Comparison of ENCODE assay signal across 1 cellular context in the genomic region with DNA sequence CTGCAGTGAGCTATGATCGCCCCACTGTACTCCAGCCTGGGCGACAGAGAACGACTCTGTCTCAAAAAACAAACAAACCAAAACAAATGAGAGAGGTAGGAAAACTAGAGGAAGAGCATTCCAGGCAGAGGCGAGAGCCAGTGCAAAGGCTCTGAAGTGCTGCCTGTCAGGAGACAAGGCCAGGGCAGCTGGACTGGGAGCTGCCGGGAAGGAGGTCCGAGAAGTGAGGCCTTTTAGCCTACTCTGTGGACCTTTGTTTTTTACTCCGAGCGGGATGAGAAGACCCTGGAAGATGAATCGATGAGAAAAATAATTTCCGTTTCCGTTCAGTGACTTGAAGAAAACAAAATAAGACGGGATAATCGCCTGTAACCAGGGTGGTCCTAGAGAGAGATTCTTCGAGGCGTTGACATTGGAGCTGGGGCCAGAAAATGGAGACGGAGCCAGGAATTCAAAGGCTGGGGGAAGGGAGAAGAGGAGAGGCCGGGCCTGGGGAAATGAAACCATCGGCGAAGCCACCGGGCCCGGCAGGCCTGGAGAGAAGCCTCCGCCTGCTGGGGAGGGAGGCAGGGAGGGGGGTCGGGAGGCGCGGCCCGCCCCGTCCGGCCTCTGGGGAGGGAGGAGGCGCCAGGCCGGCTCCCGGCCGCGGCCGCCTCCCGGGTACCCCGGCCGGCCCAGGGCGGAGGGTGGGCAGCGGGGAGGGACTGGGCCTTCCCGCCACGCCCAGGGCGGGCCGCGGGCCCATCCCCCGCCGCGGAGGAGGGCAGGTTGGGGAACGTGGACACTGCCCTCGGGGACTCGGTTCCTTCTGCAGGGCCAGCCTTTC.
TF ChIP-seq lines count a peak whose summit lies in the region.

No MANE protein-coding gene starts in this region.

TF ChIP-seq in HepG2, 621 proteins besides CTCF, POLR2A, EP300 and RAD21 (continued from another document and continues in another):
- TF ChIP-seq MLXIP (CRISPR knock-in tag; IDR thresholded peaks at IDR 0.05; ENCODE audit: borderline replicate concordance) (no peak), KDM4B (CRISPR knock-in tag; IDR thresholded peaks at IDR 0.05) (no peak), ZBTB46 (CRISPR knock-in tag; IDR thresholded peaks at IDR 0.05; ENCODE audit: borderline replicate concordance) (no peak), SP4 (CRISPR knock-in tag; IDR thresholded peaks at IDR 0.05) (peak; percentile 54; the same call in 1 of the 2 replicates), ZKSCAN8 (CRISPR knock-in tag; IDR thresholded peaks at IDR 0.05; ENCODE audit: borderline replicate concordance) (no peak), ETV5 (CRISPR knock-in tag; IDR thresholded peaks at IDR 0.05; ENCODE audit: borderline replicate concordance) (no peak), ASH2L (IDR thresholded peaks at IDR 0.05; ENCODE audit: insufficient read length, low read depth, low read length) (peak; percentile 45), HNF1A (IDR thresholded peaks at IDR 0.05; ENCODE audit: low read depth) (no peak), HNF1A (CRISPR knock-in tag; IDR thresholded peaks at IDR 0.05; ENCODE audit: borderline replicate concordance) (no peak), ZZZ3 (CRISPR knock-in tag; IDR thresholded peaks at IDR 0.05; ENCODE audit: borderline replicate concordance) (no peak), IKZF1 (IDR thresholded peaks at IDR 0.05) (no peak), ZSCAN20 (CRISPR knock-in tag; IDR thresholded peaks at IDR 0.05; ENCODE audit: borderline replicate concordance) (no peak), HIC2 (CRISPR knock-in tag; IDR thresholded peaks at IDR 0.05; ENCODE audit: low read depth) (no peak; the same call in 1 of the 2 replicates), TMF1 (CRISPR knock-in tag; IDR thresholded peaks at IDR 0.05; ENCODE audit: low read depth) (no peak), ZNF879 (CRISPR knock-in tag; IDR thresholded peaks at IDR 0.05) (no peak), HNRNPH1 (optimal IDR thresholded peaks at IDR 0.05; ENCODE audit: low read depth, low read length) (no peak), MXD4 (CRISPR knock-in tag; IDR thresholded peaks at IDR 0.05) (peak; percentile 21; the same call in 1 of the 2 replicates), ZBTB10 (CRISPR knock-in tag; IDR thresholded peaks at IDR 0.05; ENCODE audit: borderline replicate concordance) (no peak), SP2 (CRISPR knock-in tag; IDR thresholded peaks at IDR 0.05) (no peak), ZNF790 (CRISPR knock-in tag; IDR thresholded peaks at IDR 0.05; ENCODE audit: borderline replicate concordance) (0 out of 2 replicates have a peak, but pooled peaks have one; percentile 25), ZNF652 (CRISPR knock-in tag; IDR thresholded peaks at IDR 0.05; ENCODE audit: borderline replicate concordance, low read depth) (no peak), THYN1 (CRISPR knock-in tag; IDR thresholded peaks at IDR 0.05; ENCODE audit: borderline replicate concordance, low read depth) (no peak), NCOA2 (CRISPR knock-in tag; IDR thresholded peaks at IDR 0.05) (peak; percentile 19; the same call in 1 of the 2 replicates), SIN3B (IDR thresholded peaks at IDR 0.05; ENCODE audit: low read length) (no peak), ZNF530 (CRISPR knock-in tag; IDR thresholded peaks at IDR 0.05; ENCODE audit: low read depth) (no peak), EED (CRISPR knock-in tag; IDR thresholded peaks at IDR 0.05) (no peak), MBD4 (IDR thresholded peaks at IDR 0.05; ENCODE audit: borderline replicate concordance, low read length) (no peak), SP140L (CRISPR knock-in tag; IDR thresholded peaks at IDR 0.05; ENCODE audit: borderline replicate concordance) (no peak), KDM5B (CRISPR knock-in tag; IDR thresholded peaks at IDR 0.05; ENCODE audit: borderline replicate concordance) (no peak), ZNF7 (CRISPR knock-in tag; IDR thresholded peaks at IDR 0.05) (no peak), RFX5 (IDR thresholded peaks at IDR 0.05; ENCODE audit: low read depth, low read length) (no peak), SIN3A (IDR thresholded peaks at IDR 0.05; ENCODE audit: borderline replicate concordance, low read depth, low read length) (peak; percentile 22; the same call in 1 of the 2 replicates), ZSCAN9 (CRISPR knock-in tag; IDR thresholded peaks at IDR 0.05; ENCODE audit: borderline replicate concordance) (no peak), ZNF260 (CRISPR knock-in tag; IDR thresholded peaks at IDR 0.05; ENCODE audit: borderline replicate concordance, low read depth) (no peak)
- TF ChIP-seq, protein P1, sequence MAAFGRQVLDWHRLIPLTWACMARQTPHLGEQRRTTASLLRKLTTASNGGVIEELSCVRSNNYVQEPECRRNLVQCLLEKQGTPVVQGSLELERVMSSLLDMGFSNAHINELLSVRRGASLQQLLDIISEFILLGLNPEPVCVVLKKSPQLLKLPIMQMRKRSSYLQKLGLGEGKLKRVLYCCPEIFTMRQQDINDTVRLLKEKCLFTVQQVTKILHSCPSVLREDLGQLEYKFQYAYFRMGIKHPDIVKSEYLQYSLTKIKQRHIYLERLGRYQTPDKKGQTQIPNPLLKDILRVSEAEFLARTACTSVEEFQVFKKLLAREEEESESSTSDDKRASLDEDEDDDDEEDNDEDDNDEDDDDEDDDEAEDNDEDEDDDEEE (CRISPR knock-in tag; IDR thresholded peaks at IDR 0.05) = 0 out of 2 replicates have a peak, but pooled peaks have one; percentile 19
- TF ChIP-seq, protein P2, sequence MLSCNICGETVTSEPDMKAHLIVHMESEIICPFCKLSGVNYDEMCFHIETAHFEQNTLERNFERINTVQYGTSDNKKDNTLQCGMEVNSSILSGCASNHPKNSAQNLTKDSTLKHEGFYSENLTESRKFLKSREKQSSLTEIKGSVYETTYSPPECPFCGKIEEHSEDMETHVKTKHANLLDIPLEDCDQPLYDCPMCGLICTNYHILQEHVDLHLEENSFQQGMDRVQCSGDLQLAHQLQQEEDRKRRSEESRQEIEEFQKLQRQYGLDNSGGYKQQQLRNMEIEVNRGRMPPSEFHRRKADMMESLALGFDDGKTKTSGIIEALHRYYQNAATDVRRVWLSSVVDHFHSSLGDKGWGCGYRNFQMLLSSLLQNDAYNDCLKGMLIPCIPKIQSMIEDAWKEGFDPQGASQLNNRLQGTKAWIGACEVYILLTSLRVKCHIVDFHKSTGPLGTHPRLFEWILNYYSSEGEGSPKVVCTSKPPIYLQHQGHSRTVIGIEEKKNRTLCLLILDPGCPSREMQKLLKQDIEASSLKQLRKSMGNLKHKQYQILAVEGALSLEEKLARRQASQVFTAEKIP (CRISPR knock-in tag; IDR thresholded peaks at IDR 0.05; ENCODE audit: borderline replicate concordance) = no peak
- TF ChIP-seq, protein P3, sequence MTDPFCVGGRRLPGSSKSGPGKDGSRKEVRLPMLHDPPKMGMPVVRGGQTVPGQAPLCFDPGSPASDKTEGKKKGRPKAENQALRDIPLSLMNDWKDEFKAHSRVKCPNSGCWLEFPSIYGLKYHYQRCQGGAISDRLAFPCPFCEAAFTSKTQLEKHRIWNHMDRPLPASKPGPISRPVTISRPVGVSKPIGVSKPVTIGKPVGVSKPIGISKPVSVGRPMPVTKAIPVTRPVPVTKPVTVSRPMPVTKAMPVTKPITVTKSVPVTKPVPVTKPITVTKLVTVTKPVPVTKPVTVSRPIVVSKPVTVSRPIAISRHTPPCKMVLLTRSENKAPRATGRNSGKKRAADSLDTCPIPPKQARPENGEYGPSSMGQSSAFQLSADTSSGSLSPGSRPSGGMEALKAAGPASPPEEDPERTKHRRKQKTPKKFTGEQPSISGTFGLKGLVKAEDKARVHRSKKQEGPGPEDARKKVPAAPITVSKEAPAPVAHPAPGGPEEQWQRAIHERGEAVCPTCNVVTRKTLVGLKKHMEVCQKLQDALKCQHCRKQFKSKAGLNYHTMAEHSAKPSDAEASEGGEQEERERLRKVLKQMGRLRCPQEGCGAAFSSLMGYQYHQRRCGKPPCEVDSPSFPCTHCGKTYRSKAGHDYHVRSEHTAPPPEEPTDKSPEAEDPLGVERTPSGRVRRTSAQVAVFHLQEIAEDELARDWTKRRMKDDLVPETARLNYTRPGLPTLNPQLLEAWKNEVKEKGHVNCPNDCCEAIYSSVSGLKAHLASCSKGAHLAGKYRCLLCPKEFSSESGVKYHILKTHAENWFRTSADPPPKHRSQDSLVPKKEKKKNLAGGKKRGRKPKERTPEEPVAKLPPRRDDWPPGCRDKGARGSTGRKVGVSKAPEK (CRISPR knock-in tag; IDR thresholded peaks at IDR 0.05; ENCODE audit: borderline replicate concordance) = no peak
